8 cellular contexts compared by ENCODE assay signal in the genomic region with DNA sequence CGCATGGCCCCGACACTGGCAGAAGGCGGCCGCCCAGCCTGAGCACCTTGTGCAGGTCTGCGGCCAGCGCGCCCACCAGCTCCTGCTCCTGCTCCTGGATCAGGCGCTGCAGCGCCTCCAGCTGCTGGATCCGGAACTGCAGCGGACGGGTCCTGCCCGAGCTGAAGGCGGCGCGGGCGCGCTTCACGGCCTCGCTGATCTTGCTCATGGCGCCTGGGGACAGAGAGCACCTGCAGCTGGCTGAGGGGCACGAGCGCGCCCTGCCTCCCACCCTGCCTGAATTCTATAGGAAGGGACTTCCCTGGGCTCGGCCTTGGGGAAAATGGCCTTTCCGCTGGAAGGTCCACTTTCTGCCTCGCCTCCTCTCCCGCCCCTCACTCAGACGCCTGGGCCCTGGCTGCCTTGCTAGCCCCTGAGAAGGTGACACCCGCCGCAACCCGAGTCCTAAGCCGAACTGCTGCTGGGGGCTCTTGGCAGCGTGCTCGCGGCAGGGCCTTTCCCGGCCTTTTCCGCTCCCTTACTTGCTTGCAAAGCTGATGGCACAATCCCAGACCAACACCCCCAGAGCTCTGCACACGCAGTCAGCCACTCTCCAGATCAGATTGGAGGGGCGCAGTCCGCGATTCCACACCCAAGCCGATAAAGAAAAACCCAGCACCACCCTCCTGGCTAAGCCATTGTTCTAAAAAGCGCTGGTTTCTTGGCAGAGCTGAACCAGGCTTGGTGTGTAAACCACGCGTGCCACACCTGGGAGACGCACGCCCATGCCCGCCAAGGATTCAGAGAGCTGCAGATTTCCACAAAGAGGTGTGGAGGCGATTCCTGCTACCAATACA. TPM values are rescaled to one million over a fixed set of nuclear protein-coding genes. Genes with fewer than 3 reads are reported as not detected.
DNase-seq lines count a peak whose midpoint lies in the region; ATAC-seq, FAIRE-seq and TF ChIP-seq lines count a peak whose summit lies in the region.

No MANE protein-coding gene starts in this region.

- no peaks in the 10 kb centered on the region for H3K36me3 Mint-ChIP-seq in activated naive CD4-positive, alpha-beta T cell treated with anti-CD3 and anti-CD28 coated beads, Interleukin-2, amount 50 U/mL, for 72 hours
- H3K36me3 Mint-ChIP-seq in osteocyte (ENCODE audit: unreplicated experiment) = no peaks in the 10 kb centered on the region

- in situ Hi-C loops in SK-MEL-5 (cut with HindIII; ENCODE audit: low pct_unique_long_range_greater_than_20kb, low sequenced_read_pairs) = no loop called here

- no peaks in the 10 kb centered on the region for H3K9me3 Mint-ChIP-seq in activated naive CD4-positive, alpha-beta T cell treated with anti-CD3 and anti-CD28 coated beads, Interleukin-2, amount 50 U/mL, for 72 hours
- H3K9me3 Mint-ChIP-seq in osteocyte (ENCODE audit: unreplicated experiment) = no peaks in the 10 kb centered on the region

- peaks cover 29% of the 10 kb centered on the region for H3K4me1 Mint-ChIP-seq in osteocyte (ENCODE audit: unreplicated experiment)

- FAIRE-seq in D721Med (lab: Jason Lieb, UNC) = no peak

- H3K27ac Mint-ChIP-seq in activated naive CD4-positive, alpha-beta T cell treated with anti-CD3 and anti-CD28 coated beads, Interleukin-2, amount 50 U/mL, for 72 hours = no peak overlapping the region
- no peak overlapping the region for H3K27ac Mint-ChIP-seq in osteocyte (ENCODE audit: unreplicated experiment)

- DNase-seq in D721Med (ENCODE audit: insufficient read length, low spot score) = peak; percentile 92
- peak; percentile 81 for DNase-seq in SK-MEL-5 (ENCODE audit: low read depth, low spot score)
- peak; percentile 83 to 97 for DNase-seq in activated naive CD4-positive, alpha-beta T cell treated with anti-CD3 and anti-CD28 coated beads, Interleukin-2, amount 50 U/mL, for 72 hours (ENCODE audit: low spot score in 2 of 2)
- DNase-seq in Right ventricle myocardium inferior (ENCODE audit: missing footprints) = peak; percentile 92
- peak; percentile 96 for DNase-seq in osteocyte (ENCODE audit: extremely low spot score, unreplicated experiment)

- H3K27ac ChIP-seq in temporal lobe (ENCODE audit: low read depth, low read length) = peak overlapping the region; percentile 36

- peak; percentile 53 for ATAC-seq in HG03442 (IDR thresholded peaks at IDR 0.05; ENCODE audit: unreplicated experiment)
- ATAC-seq in activated naive CD4-positive, alpha-beta T cell treated with anti-CD3 and anti-CD28 coated beads, Interleukin-2, amount 50 U/mL, for 72 hours = peak; percentile 93 to 96
- peak; percentile 90 for ATAC-seq in Right ventricle myocardium inferior
- no peak for ATAC-seq in HG03457 (IDR thresholded peaks at IDR 0.05; ENCODE audit: unreplicated experiment)

- TF ChIP-seq CTCF in D721Med (IDR thresholded peaks at IDR 0.05; ENCODE audit: insufficient read depth, missing control alignments) (no peak), osteocyte (IDR thresholded peaks at IDR 0.05) (peak; percentile 90)

- intact Hi-C loops in Right ventricle myocardium inferior (cut with DNase I) = no loop called here

- H3K27me3 Mint-ChIP-seq in osteocyte (ENCODE audit: unreplicated experiment) = no peaks in the 10 kb centered on the region

- peak overlapping the region; percentile 58 for H3K4me3 Mint-ChIP-seq in osteocyte (ENCODE audit: unreplicated experiment)

RNA-seq across cellular contexts. Expression of a gene that starts 3.0 kb away (rescaled TPM):
- 0.63 TPM in 1 of 2 replicates, not detected in the other for total RNA-seq in SK-MEL-5 (2014; rRNA removed; shearing (Covaris generic))
- polyA plus RNA-seq in SK-MEL-5 (2015; cell fraction: cytosol; rRNA removed) = 0.37 and 0.40 TPM in 2 replicates
- polyA plus RNA-seq in SK-MEL-5 (2015; cell fraction: nucleus; rRNA removed) = 0.31 TPM in 1 of 2 replicates, not detected in the other
- under 1 TPM in 1 of 2 donors, not detected in 1; 0.30 TPM for total RNA-seq in activated naive CD4-positive, alpha-beta T cell treated with anti-CD3 and anti-CD28 coated beads, Interleukin-2, amount 50 U/mL, for 72 hours
- total RNA-seq in Right ventricle myocardium inferior = not detected
- total RNA-seq in osteocyte = 0.52 and 1.6 TPM in 2 replicates
- 0.49 TPM for total RNA-seq in temporal lobe

RNA-seq across cellular contexts. Expression of a gene that starts 28.8 kb away (rescaled TPM):
- total RNA-seq in SK-MEL-5 (2014; rRNA removed; shearing (Covaris generic)) = not detected in 2 replicates
- polyA plus RNA-seq in SK-MEL-5 (2015; cell fraction: cytosol; rRNA removed) = not detected in 2 replicates
- not detected in 2 replicates for polyA plus RNA-seq in SK-MEL-5 (2015; cell fraction: nucleus; rRNA removed)
- not detected for total RNA-seq in activated naive CD4-positive, alpha-beta T cell treated with anti-CD3 and anti-CD28 coated beads, Interleukin-2, amount 50 U/mL, for 72 hours
- not detected for total RNA-seq in Right ventricle myocardium inferior
- total RNA-seq in osteocyte = 0.16 and 0.24 TPM in 2 replicates
- 0.74 TPM for total RNA-seq in temporal lobe
